11 cellular contexts compared by ENCODE assay signal in genomic region chr20:54633903-54634302, GRCh38.
DNase-seq lines count a peak whose midpoint lies in the region; ATAC-seq and TF ChIP-seq lines count a peak whose summit lies in the region.
"Had no signal": no experiment of that assay in that cellular context is flagged by ENCODE, and none has a peak within 500 bp of the region (broad histone marks: within the 10 kb centered on the region; RNA-seq: fewer than 3 reads in every experiment).

No MANE protein-coding gene starts in this region.

- peaks cover 10% of the 10 kb centered on the region for H3K27me3 Mint-ChIP-seq in activated CD8-positive, alpha-beta T cell treated with anti-CD3 and anti-CD28 coated beads for 36 hours

- 63 to 86% (median 81%) methylated on average over 4 of the region's 4 CpGs for WGBS in stomach, 5 donors

- CTCF ChIA-PET in activated CD8-positive, alpha-beta T cell treated with anti-CD3 and anti-CD28 coated beads for 36 hours (lab: Charles Lee): interaction anchor here (2.2 kb wide), 1 partner anchor 14 kb away, joined by 7 read pairs; no protein-coding TSS in a partner anchor

- no peak overlapping the region for H3K4me3 ChIP-seq in stomach
- H3K4me3 ChIP-seq: ovary had no signal

- H3K9me3 ChIP-seq in stomach: no peaks in the 10 kb centered on the region
- H3K9me3 ChIP-seq: ovary had no signal

- H3K27me3 ChIP-seq in stomach: no peaks in the 10 kb centered on the region
- H3K27me3 ChIP-seq: ovary had no signal

- POLR2A ChIA-PET in activated CD8-positive, alpha-beta T cell treated with anti-CD3 and anti-CD28 coated beads for 36 hours (lab: Charles Lee): no interaction called here

- H3K27ac ChIP-seq in stomach: no peak overlapping the region
- H3K27ac ChIP-seq: ovary had no signal

- TF ChIP-seq CTCF in activated CD8-positive, alpha-beta T cell treated with anti-CD3 and anti-CD28 coated beads for 36 hours (IDR thresholded peaks at IDR 0.05): no peak
- no peak for TF ChIP-seq CTCF in stomach (IDR thresholded peaks at IDR 0.05)

- H3K4me1 Mint-ChIP-seq in activated CD8-positive, alpha-beta T cell treated with anti-CD3 and anti-CD28 coated beads for 36 hours (ENCODE audit: low read depth): no peaks in the 10 kb centered on the region

- no peak overlapping the region for H3K4me3 Mint-ChIP-seq in activated CD8-positive, alpha-beta T cell treated with anti-CD3 and anti-CD28 coated beads for 36 hours

- peak; percentile 15 for DNase-seq in germinal center (ENCODE audit: low spot score)
- no peak for DNase-seq in activated CD8-positive, alpha-beta T cell treated with anti-CD3 and anti-CD28 coated beads for 36 hours
- no peak for DNase-seq in SHP77 (lab: John Stamatoyannopoulos, UW)
- no peak for DNase-seq in stomach
- DNase-seq in NCI-H1092 (lab: John Stamatoyannopoulos, UW): no peak
- DNase-seq: activated gamma-delta T cell treated with Interleukin-2 at 50 U/mL for 16 hours; effector memory CD4-positive, alpha-beta T cell; ovary had no signal

- intact Hi-C loops in activated CD8-positive, alpha-beta T cell treated with anti-CD3 and anti-CD28 coated beads for 36 hours (cut with micrococcal nuclease): no loop called here
- intact Hi-C loops in stomach (cut with DNase I; ENCODE audit: low total_unique reads): no loop called here

- no peak overlapping the region for H3K27ac Mint-ChIP-seq in activated CD8-positive, alpha-beta T cell treated with anti-CD3 and anti-CD28 coated beads for 36 hours

- no peak for TF ChIP-seq POLR2A in stomach (IDR thresholded peaks at IDR 0.05)

- H3K36me3 Mint-ChIP-seq in activated CD8-positive, alpha-beta T cell treated with anti-CD3 and anti-CD28 coated beads for 36 hours (ENCODE audit: low read depth): no peaks in the 10 kb centered on the region

- H3K36me3 ChIP-seq in stomach: no peaks in the 10 kb centered on the region
- H3K36me3 ChIP-seq: ovary had no signal

- H3K4me1 ChIP-seq in stomach: no peaks in the 10 kb centered on the region

- ATAC-seq in GM18909 (IDR thresholded peaks at IDR 0.05; ENCODE audit: poor library complexity, unreplicated experiment) (peak; percentile 98), GM21786 (IDR thresholded peaks at IDR 0.05; ENCODE audit: unreplicated experiment) (peak; percentile 98), HG03378 (IDR thresholded peaks at IDR 0.05; ENCODE audit: unreplicated experiment) (peak; percentile 97)
- ATAC-seq in activated CD8-positive, alpha-beta T cell treated with anti-CD3 and anti-CD28 coated beads for 36 hours: no peak

- TF ChIP-seq EP300 in stomach (IDR thresholded peaks at IDR 0.05): no peak

- no peaks in the 10 kb centered on the region for H3K9me3 Mint-ChIP-seq in activated CD8-positive, alpha-beta T cell treated with anti-CD3 and anti-CD28 coated beads for 36 hours
